Comparison of ENCODE assay signal across 8 cellular contexts in genomic region chr1:86155061-86155806, GRCh38. TPM values are rescaled to one million over a fixed set of nuclear protein-coding genes. Genes with fewer than 3 reads are reported as not detected.
A peak's percentile ranks its signal among the peaks of the same experiment; 100 is the strongest.
DNase-seq lines count a peak whose midpoint lies in the region; ATAC-seq lines count a peak whose summit lies in the region.

No MANE protein-coding gene starts in this region.

- peaks cover 4% of the 10 kb centered on the region for H3K4me1 Mint-ChIP-seq in activated T-cell treated with anti-CD3 and anti-CD28 coated beads, Interleukin-2, amount 50 U/mL, for 24 hours (ENCODE audit: low read depth)

- no peaks in the 10 kb centered on the region for H3K36me3 Mint-ChIP-seq in activated T-cell treated with anti-CD3 and anti-CD28 coated beads, Interleukin-2, amount 50 U/mL, for 24 hours (ENCODE audit: low read depth)

- H3K4me3 ChIP-seq in esophagus (ENCODE audit: low read depth in 1 of 2, low read length in 2 of 2) (peak overlapping the region; percentile 35 to 38), mesodermal cell (ENCODE audit: extremely low read depth, insufficient read depth, low read length, poor library complexity, severe bottlenecking) (peak overlapping the region; percentile 27), urinary bladder (ENCODE audit: low read depth, low read length) (peak overlapping the region; percentile 35)

- H3K27me3 Mint-ChIP-seq in activated T-cell treated with anti-CD3 and anti-CD28 coated beads, Interleukin-2, amount 50 U/mL, for 24 hours, result peaks cover 44% of the 10 kb centered on the region

- H3K27ac ChIP-seq in esophagus (ENCODE audit: low read depth in 2 of 2, low read length in 1 of 2) (no peak overlapping the region), mesodermal cell (ENCODE audit: low read depth, low read length, severe bottlenecking) (no peak overlapping the region), urinary bladder (ENCODE audit: low read depth) (peak overlapping the region; percentile 64)

- H3K36me3 ChIP-seq in esophagus (ENCODE audit: control insufficient read depth in 2 of 2, insufficient read depth in 2 of 2, low read length in 1 of 2) (no peaks in the 10 kb centered on the region), mesodermal cell (ENCODE audit: control insufficient read depth, insufficient read depth, low read length) (no peaks in the 10 kb centered on the region), urinary bladder (ENCODE audit: insufficient read depth) (no peaks in the 10 kb centered on the region)

- H3K4me1 ChIP-seq in esophagus (ENCODE audit: control insufficient read depth in 2 of 2, insufficient read depth in 2 of 2, low read length in 1 of 2) (peaks cover 6 to 11% of the 10 kb centered on the region in 2 donors), mesodermal cell (ENCODE audit: control insufficient read depth, insufficient read depth, low read length, poor library complexity, severe bottlenecking) (no peaks in the 10 kb centered on the region), urinary bladder (ENCODE audit: insufficient read depth) (no peaks in the 10 kb centered on the region)

- H3K9me3 ChIP-seq in esophagus (ENCODE audit: control insufficient read depth in 2 of 2, insufficient read depth in 1 of 2, low read depth in 1 of 2, low read length in 1 of 2) (peaks cover 0 to 2% of the 10 kb centered on the region in 2 donors), mesodermal cell (ENCODE audit: control insufficient read depth, low read length) (no peaks in the 10 kb centered on the region)

- DNase-seq in activated T-cell treated with anti-CD3 and anti-CD28 coated beads, Interleukin-2, amount 50 U/mL, for 24 hours, result peak; percentile 23
- no peak for DNase-seq in activated T-cell treated with anti-CD3 and anti-CD28 coated beads, Interleukin-2, amount 50 U/mL, for 48 hours
- DNase-seq in cortex of kidney (lab: John Stamatoyannopoulos, UW), result no peak
- DNase-seq in activated effector memory CD4-positive, alpha-beta T cell treated with anti-CD3 and anti-CD28 coated beads, Interleukin-2, amount 50 U/mL, for 16 hours, result no peak

- ATAC-seq in GM21528 (IDR thresholded peaks at IDR 0.05; ENCODE audit: low FRiP score, unreplicated experiment), result no peak

- H3K27me3 ChIP-seq in esophagus (ENCODE audit: control insufficient read depth in 1 of 2, insufficient read depth in 2 of 2, low read length in 2 of 2), result peaks cover 0 to 4% of the 10 kb centered on the region in 2 donors

- no peak overlapping the region for H3K27ac Mint-ChIP-seq in activated T-cell treated with anti-CD3 and anti-CD28 coated beads, Interleukin-2, amount 50 U/mL, for 24 hours

- 10 to 12% methylated on average over 34 to 42 of the region's 42 CpGs for WGBS in esophagus, 2 donors
- whole genome bisulfite sequencing in mesodermal cell (ENCODE audit: insufficient coverage in 2 of 2), 2 experiments, result 5 to 6% methylated on average over 37 of the region's 42 CpGs
- 20% methylated on average over 42 of the region's 42 CpGs for WGBS in urinary bladder

- no peak overlapping the region for H3K4me3 Mint-ChIP-seq in activated T-cell treated with anti-CD3 and anti-CD28 coated beads, Interleukin-2, amount 50 U/mL, for 24 hours

- no peaks in the 10 kb centered on the region for H3K9me3 Mint-ChIP-seq in activated T-cell treated with anti-CD3 and anti-CD28 coated beads, Interleukin-2, amount 50 U/mL, for 24 hours

RNA-seq across cellular contexts. Expression of gene COL24A1, which starts 1.3 kb away (rescaled TPM):
- under 1 TPM; 0.14 to 0.16 TPM for polyA plus RNA-seq in esophagus
- polyA plus RNA-seq in mesodermal cell (2013, experiment 1 of 2), result 3.1 TPM
- polyA plus RNA-seq in mesodermal cell (2013, experiment 2 of 2), result 3.7 TPM
- 13.7 TPM for total RNA-seq in urinary bladder
- 5.2 TPM for polyA plus RNA-seq in urinary bladder
